Comparison of ENCODE assay signal across 8 cellular contexts in genomic region chr2:43225093-43225787, GRCh38. TPM values are rescaled to one million over a fixed set of nuclear protein-coding genes. Genes with fewer than 3 reads are reported as not detected.
DNase-seq lines count a peak whose midpoint lies in the region; ATAC-seq, FAIRE-seq and TF ChIP-seq lines count a peak whose summit lies in the region.

No MANE protein-coding gene starts in this region.

- H3K27ac ChIP-seq in BLaER1 = peak overlapping the region; percentile 97
- peak overlapping the region; percentile 98 for H3K27ac ChIP-seq in caudate nucleus (ENCODE audit: low read depth, low read length)
- H3K27ac ChIP-seq in left lung = peak overlapping the region; percentile 99

- peaks cover 46% of the 10 kb centered on the region for H3K4me1 ChIP-seq in BLaER1
- peaks cover 24 to 62% of the 10 kb centered on the region in 2 donors for H3K4me1 ChIP-seq in left lung

- H3K27me3 ChIP-seq in BLaER1 (no peaks in the 10 kb centered on the region), left lung (no peaks in the 10 kb centered on the region)

- peaks cover 49% of the 10 kb centered on the region for H4K20me1 ChIP-seq in BLaER1

- FAIRE-seq in HTR-8/SVneo (lab: Jason Lieb, UNC) (no peak), D721Med (lab: Jason Lieb, UNC) (no peak)

- H3K9me3 ChIP-seq in BLaER1 (no peaks in the 10 kb centered on the region), left lung (no peaks in the 10 kb centered on the region)

- intact Hi-C loops in left lung (cut with DNase I) = loop anchor here (5.0 to 10.0 kb wide), 4 partner anchors 90 to 260 kb away; no protein-coding TSS in a partner anchor

- peaks cover 49% of the 10 kb centered on the region for H3K36me3 ChIP-seq in BLaER1
- peaks cover 0 to 24% of the 10 kb centered on the region in 2 donors for H3K36me3 ChIP-seq in left lung

- ATAC-seq in HG03521 (IDR thresholded peaks at IDR 0.05; ENCODE audit: unreplicated experiment) (peak; percentile 1), left lung (no peak)

- TF ChIP-seq CTCF in WI38 (IDR thresholded peaks at IDR 0.05; ENCODE audit: low read depth, low read length) = no peak
- TF ChIP-seq CTCF in left lung (IDR thresholded peaks at IDR 0.05) = no peak
- no peak for TF ChIP-seq CTCF in D721Med (IDR thresholded peaks at IDR 0.05; ENCODE audit: insufficient read depth, missing control alignments)

- peak overlapping the region; percentile 89 for H3K4me2 ChIP-seq in BLaER1

- H3K4me3 ChIP-seq in BLaER1 (peak overlapping the region; percentile 88), WI38 (ENCODE audit: low read depth, low read length) (peak overlapping the region; percentile 88), left lung (peak overlapping the region; percentile 72 to 83)

- DNase-seq in caudate nucleus (lab: John Stamatoyannopoulos, UW) = peak in 21 of 61 donors; percentile 17 to 75 (median 49)
- peak; percentile 73 to 91 for DNase-seq in left lung
- peak; percentile 54 to 56 for DNase-seq in stimulated activated CD4-positive, alpha-beta T cell treated with anti-CD3 and anti-CD28 coated beads, Interleukin-4, amount 100 ng/mL, for 48 hours (ENCODE audit: low read depth in 2 of 2)
- no peak for DNase-seq in HTR-8/SVneo (ENCODE audit: insufficient read length, low spot score)
- no peak for DNase-seq in D721Med (ENCODE audit: insufficient read length, low spot score)

- peak overlapping the region; percentile 98 for H3K9ac ChIP-seq in BLaER1

RNA-seq across cellular contexts. Expression of gene ZFP36L2, which starts 1.2 kb away (rescaled TPM):
- 100 to 1,000 TPM in 1 of 2 donors, 10 to 100 TPM in 1; 72.2 to 112 TPM for total RNA-seq in left lung

Comparison
In these comparisons a context has a peak if more than half of its experiments do, and no peak if none do; other contexts are left out.
1. DNase-seq: peak in left lung (2 of 2) and stimulated activated CD4-positive, alpha-beta T cell treated with anti-CD3 and anti-CD28 coated beads, Interleukin-4, amount 100 ng/mL, for 48 hours (2 of 2); none in HTR-8/SVneo (single experiment) and D721Med (single experiment).
2. Peak in every context shown above with its lines, with median percentiles within 50 percentile points of each other: H3K27ac ChIP-seq and H3K4me3 ChIP-seq.